ENCODE assay signal across 29 cellular contexts in genomic region chr11:131678658-131679340, GRCh38.
"Had no signal": no experiment of that assay in that cellular context is flagged by ENCODE, and none has a peak within 500 bp of the region (broad histone marks: within the 10 kb centered on the region; RNA-seq: fewer than 3 reads in every experiment).

No MANE protein-coding gene starts in this region.

- H3K27me3 ChIP-seq: colonic mucosa had no signal

- FAIRE-seq: frontal cortex had no signal

- ATAC-seq: activated CD4-positive, CD25-positive, alpha-beta regulatory T cell treated with anti-CD3 and anti-CD28 coated beads, Interleukin-2, amount 50 U/mL, for 24 hours; activated CD8-positive, alpha-beta T cell treated with anti-CD3 and anti-CD28 coated beads for 36 hours; activated naive CD8-positive, alpha-beta T cell treated with anti-CD3 and anti-CD28 coated beads, Interleukin-2, amount 50 U/mL, for 24 hours; esophagus mucosa; T-helper 17 cell had no signal

- H3K4me1 ChIP-seq: adrenal gland, breast epithelium, colonic mucosa had no signal

- DNase-seq: activated B cell treated with CpG ODN at 0.5 μM for 24 hours; activated CD4-positive, alpha-beta T cell treated with anti-CD3 and anti-CD28 coated beads for 48 hours; activated CD4-positive, alpha-beta T cell treated with anti-CD3 and anti-CD28 coated beads, Interleukin-2, amount 50 U/mL, for 1 hour; activated CD4-positive, alpha-beta T cell treated with anti-CD3 and anti-CD28 coated beads, Interleukin-2, amount 50 U/mL, for 48 hours; activated CD8-positive, alpha-beta memory T cell treated with anti-CD3 and anti-CD28 coated beads for 24 hours; activated CD8-positive, alpha-beta T cell treated with anti-CD3 and anti-CD28 coated beads for 36 hours; activated effector memory CD4-positive, alpha-beta T cell treated with anti-CD3 and anti-CD28 coated beads, Interleukin-2, amount 50 U/mL, for 16 hours; activated naive CD4-positive, alpha-beta T cell treated with anti-CD3 and anti-CD28 coated beads for 36 hours; activated naive CD8-positive, alpha-beta T cell treated with anti-CD3 and anti-CD28 coated beads for 36 hours; activated naive CD8-positive, alpha-beta T cell treated with anti-CD3 and anti-CD28 coated beads, Interleukin-2, amount 50 U/mL, for 24 hours; activated T-cell treated with anti-CD3 and anti-CD28 coated beads, Interleukin-2, amount 50 U/mL, for 1 hour; activated T-cell treated with anti-CD3 and anti-CD28 coated beads, Interleukin-2, amount 50 U/mL, for 48 hours; adrenal gland; amygdala; aorta; central memory CD4-positive, alpha-beta T cell; cerebellar nuclear complex; colonic mucosa; effector CD8-positive, alpha-beta T cell; foreskin fibroblast; T-helper 1 cell; T-helper 17 cell; T1000; WERI-Rb-1 had no signal

- H3K9me3 ChIP-seq: adrenal gland, breast epithelium, colonic mucosa had no signal

- H3K4me3 ChIP-seq: adrenal gland, breast epithelium, cardiac muscle cell, colonic mucosa had no signal

- H3K27ac ChIP-seq: adrenal gland, breast epithelium, cardiac muscle cell, colonic mucosa, WERI-Rb-1 had no signal

- H3K36me3 ChIP-seq: adrenal gland, breast epithelium, cardiac muscle cell, colonic mucosa, WERI-Rb-1 had no signal
